Comparison of ENCODE assay signal across 24 cellular contexts in genomic region chr3:40167958-40168357, GRCh38.
"Had no signal": no experiment of that assay in that cellular context is flagged by ENCODE, and none has a peak within 500 bp of the region (broad histone marks: within the 10 kb centered on the region; RNA-seq: fewer than 3 reads in every experiment).

No MANE protein-coding gene starts in this region.

- H3K36me3 Mint-ChIP-seq: activated naive CD4-positive, alpha-beta T cell treated with anti-CD3 and anti-CD28 coated beads, Interleukin-2, amount 50 U/mL, for 24 hours; stimulated activated effector memory CD8-positive, alpha-beta T cell treated with anti-CD3 and anti-CD28 coated beads, Interleukin-12 subunit alpha, Interleukin-12 subunit beta, amount 100 ng/mL, for 72 hours had no signal

- H3K27ac Mint-ChIP-seq: activated CD8-positive, alpha-beta T cell treated with anti-CD3 and anti-CD28 coated beads, Interleukin-2, amount 10 ng/mL, durations not matched to agents 7 days and 5 days; activated naive CD4-positive, alpha-beta T cell treated with anti-CD3 and anti-CD28 coated beads, Interleukin-2, amount 50 U/mL, for 24 hours; activated T-helper 1 cell treated with anti-CD3 and anti-CD28 coated beads, Interleukin-12 subunit alpha, Interleukin-12 subunit beta, Interleukin-2, Interleukin-4 antibody, amounts not matched to agents 30 ng/mL and 10 ng/mL and 1 ng/mL, durations not matched to agents 14 hours and 24 hours and 36 hours; endodermal cell; nephron; stimulated activated effector memory CD8-positive, alpha-beta T cell treated with anti-CD3 and anti-CD28 coated beads, Interleukin-12 subunit alpha, Interleukin-12 subunit beta, amount 100 ng/mL, for 72 hours; stimulated activated naive CD8-positive, alpha-beta T cell treated with anti-CD3 and anti-CD28 coated beads, Interleukin-15, amount 100 ng/mL, for 72 hours had no signal

- H3K4me3 Mint-ChIP-seq: activated CD8-positive, alpha-beta T cell treated with anti-CD3 and anti-CD28 coated beads, Interleukin-2, amount 10 ng/mL, durations not matched to agents 7 days and 5 days; activated naive CD4-positive, alpha-beta T cell treated with anti-CD3 and anti-CD28 coated beads, Interleukin-2, amount 50 U/mL, for 24 hours; activated T-helper 1 cell treated with anti-CD3 and anti-CD28 coated beads, Interleukin-12 subunit alpha, Interleukin-12 subunit beta, Interleukin-2, Interleukin-4 antibody, amounts not matched to agents 30 ng/mL and 10 ng/mL and 1 ng/mL, durations not matched to agents 14 hours and 24 hours and 36 hours; endodermal cell; nephron; stimulated activated effector memory CD8-positive, alpha-beta T cell treated with anti-CD3 and anti-CD28 coated beads, Interleukin-12 subunit alpha, Interleukin-12 subunit beta, amount 100 ng/mL, for 72 hours; stimulated activated naive CD8-positive, alpha-beta T cell treated with anti-CD3 and anti-CD28 coated beads, Interleukin-15, amount 100 ng/mL, for 72 hours had no signal

- H3K27ac ChIP-seq: body of pancreas, cardiac muscle cell, esophagus squamous epithelium, gastrocnemius medialis, parathyroid adenoma, uterus had no signal

- DNase-seq: activated CD4-positive, alpha-beta T cell treated with anti-CD3 and anti-CD28 coated beads for 1 hour; activated CD4-positive, alpha-beta T cell treated with anti-CD3 and anti-CD28 coated beads, Interleukin-2, amount 50 U/mL, for 1 hour; activated CD8-positive, alpha-beta T cell treated with anti-CD3 and anti-CD28 coated beads, Interleukin-2, amount 10 ng/mL, durations not matched to agents 7 days and 5 days; activated gamma-delta T cell treated with Interleukin-2 at 50 U/mL for 16 hours; anterior cingulate cortex; body of pancreas; cortex of kidney; endodermal cell; esophagus squamous epithelium; gastrocnemius medialis; hippocampal formation; kidney glomerular epithelial cell; left ventricle myocardium superior; right cardiac atrium; stimulated activated CD4-positive, alpha-beta T cell treated with anti-CD3 and anti-CD28 coated beads, Interleukin-2, amount 100 ng/mL, for 24 hours; stimulated activated naive CD8-positive, alpha-beta T cell treated with anti-CD3 and anti-CD28 coated beads, Interleukin-15, amount 100 ng/mL, for 72 hours; trophoblast cell; uterus had no signal

- H3K9me3 Mint-ChIP-seq: activated naive CD4-positive, alpha-beta T cell treated with anti-CD3 and anti-CD28 coated beads, Interleukin-2, amount 50 U/mL, for 24 hours; activated T-helper 1 cell treated with anti-CD3 and anti-CD28 coated beads, Interleukin-12 subunit alpha, Interleukin-12 subunit beta, Interleukin-2, Interleukin-4 antibody, amounts not matched to agents 30 ng/mL and 10 ng/mL and 1 ng/mL, durations not matched to agents 14 hours and 24 hours and 36 hours; endodermal cell; nephron; stimulated activated effector memory CD8-positive, alpha-beta T cell treated with anti-CD3 and anti-CD28 coated beads, Interleukin-12 subunit alpha, Interleukin-12 subunit beta, amount 100 ng/mL, for 72 hours had no signal

- H3K4me3 ChIP-seq: body of pancreas, cardiac muscle cell, esophagus squamous epithelium, gastrocnemius medialis, uterus had no signal

- H3K4me1 Mint-ChIP-seq: nephron had no signal

- ATAC-seq: activated CD8-positive, alpha-beta T cell treated with anti-CD3 and anti-CD28 coated beads, Interleukin-2, amount 10 ng/mL, durations not matched to agents 7 days and 5 days; body of pancreas; gastrocnemius medialis; left ventricle myocardium superior; right cardiac atrium; stimulated activated effector memory CD8-positive, alpha-beta T cell treated with anti-CD3 and anti-CD28 coated beads, Interleukin-12 subunit alpha, Interleukin-12 subunit beta, amount 100 ng/mL, for 72 hours; stimulated activated naive CD8-positive, alpha-beta T cell treated with anti-CD3 and anti-CD28 coated beads, Interleukin-15, amount 100 ng/mL, for 72 hours had no signal

- H3K4me1 ChIP-seq: body of pancreas, esophagus squamous epithelium, uterus had no signal

- H3K27me3 Mint-ChIP-seq: activated naive CD4-positive, alpha-beta T cell treated with anti-CD3 and anti-CD28 coated beads, Interleukin-2, amount 50 U/mL, for 24 hours; stimulated activated naive CD8-positive, alpha-beta T cell treated with anti-CD3 and anti-CD28 coated beads, Interleukin-15, amount 100 ng/mL, for 72 hours had no signal

- H3K27me3 ChIP-seq: body of pancreas, cardiac muscle cell, esophagus squamous epithelium, gastrocnemius medialis, uterus had no signal

- H3K36me3 ChIP-seq: cardiac muscle cell, esophagus squamous epithelium, gastrocnemius medialis, uterus had no signal

- H3K9me3 ChIP-seq: body of pancreas, esophagus squamous epithelium, gastrocnemius medialis, uterus had no signal
